Comparison of ENCODE assay signal across 26 cellular contexts in the genomic region with DNA sequence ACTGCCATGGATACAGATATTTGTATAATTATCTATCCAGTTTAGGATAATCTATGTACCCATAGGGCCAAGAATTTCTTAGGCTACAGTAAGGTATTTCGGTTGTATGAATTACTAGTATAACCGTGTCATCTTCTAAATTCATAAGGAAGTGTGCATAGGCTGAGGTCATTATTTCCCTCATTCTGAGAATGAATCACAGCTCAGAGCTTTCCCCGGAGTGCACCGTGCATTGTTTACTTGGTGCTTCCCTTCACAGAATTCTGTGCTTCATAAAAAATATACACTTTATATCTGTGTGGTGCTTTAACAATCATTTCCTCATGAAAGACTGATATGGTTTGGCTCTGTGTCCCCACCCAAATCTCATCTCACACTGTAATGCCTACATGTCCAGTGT.
"Had no signal": no experiment of that assay in that cellular context is flagged by ENCODE, and none has a peak within 500 bp of the region (broad histone marks: within the 10 kb centered on the region; RNA-seq: fewer than 3 reads in every experiment).

No MANE protein-coding gene starts in this region.

- H3K27me3 ChIP-seq: adrenal gland, SJCRH30 had no signal

- H3K4me3 Mint-ChIP-seq: activated CD8-positive, alpha-beta T cell treated with anti-CD3 and anti-CD28 coated beads for 36 hours; activated naive CD8-positive, alpha-beta T cell treated with anti-CD3 and anti-CD28 coated beads, Interleukin-2, amount 10 ng/mL, durations not matched to agents 7 days and 5 days; activated T-cell treated with anti-CD3 and anti-CD28 coated beads, Interleukin-2, amount 50 U/mL, for 72 hours had no signal

- H3K36me3 Mint-ChIP-seq: activated naive CD8-positive, alpha-beta T cell treated with anti-CD3 and anti-CD28 coated beads, Interleukin-2, amount 10 ng/mL, durations not matched to agents 7 days and 5 days had no signal

- H3K27ac Mint-ChIP-seq: activated CD8-positive, alpha-beta T cell treated with anti-CD3 and anti-CD28 coated beads for 36 hours; activated naive CD8-positive, alpha-beta T cell treated with anti-CD3 and anti-CD28 coated beads, Interleukin-2, amount 10 ng/mL, durations not matched to agents 7 days and 5 days; activated T-cell treated with anti-CD3 and anti-CD28 coated beads, Interleukin-2, amount 50 U/mL, for 72 hours; activated T-helper 2 cell treated with anti-CD3 and anti-CD28 coated beads, Interferon-gamma antibody, Interleukin-2, Interleukin-4, amounts not matched to agents 10 μg/mL and 5 μg/mL and 100 μg/mL, durations not matched to agents 14 hours and 24 hours and 36 hours had no signal

- H3K9me3 Mint-ChIP-seq: activated naive CD8-positive, alpha-beta T cell treated with anti-CD3 and anti-CD28 coated beads, Interleukin-2, amount 10 ng/mL, durations not matched to agents 7 days and 5 days had no signal

- H3K36me3 ChIP-seq: adrenal gland, SJCRH30 had no signal

- H3K4me1 Mint-ChIP-seq: activated naive CD8-positive, alpha-beta T cell treated with anti-CD3 and anti-CD28 coated beads, Interleukin-2, amount 10 ng/mL, durations not matched to agents 7 days and 5 days had no signal

- ATAC-seq: activated CD8-positive, alpha-beta T cell treated with anti-CD3 and anti-CD28 coated beads for 36 hours; activated T-cell treated with anti-CD3 and anti-CD28 coated beads, Interleukin-2, amount 50 U/mL, for 72 hours; Panc1 had no signal

- H3K4me3 ChIP-seq: adrenal gland, SJCRH30 had no signal

- H3K27me3 Mint-ChIP-seq: activated CD8-positive, alpha-beta T cell treated with anti-CD3 and anti-CD28 coated beads for 36 hours; activated naive CD8-positive, alpha-beta T cell treated with anti-CD3 and anti-CD28 coated beads, Interleukin-2, amount 10 ng/mL, durations not matched to agents 7 days and 5 days had no signal

- H3K27ac ChIP-seq: adrenal gland, RWPE1, SJCRH30, VCaP had no signal

- DNase-seq: activated CD4-positive, alpha-beta T cell treated with anti-CD3 and anti-CD28 coated beads, Interleukin-2, amount 50 U/mL, for 1 hour; activated CD4-positive, CD25-positive, alpha-beta regulatory T cell; activated CD8-positive, alpha-beta memory T cell treated with anti-CD3 and anti-CD28 coated beads, Interleukin-2, amount 50 U/mL, for 4 hours; activated CD8-positive, alpha-beta T cell treated with anti-CD3 and anti-CD28 coated beads for 36 hours; activated gamma-delta T cell treated with Interleukin-2 at 50 U/mL for 16 hours; activated naive CD4-positive, alpha-beta T cell treated with anti-CD3 and anti-CD28 coated beads, Interleukin-2, amount 50 U/mL, for 16 hours; activated naive CD8-positive, alpha-beta T cell treated with anti-CD3 and anti-CD28 coated beads, Interleukin-2, amount 10 ng/mL, durations not matched to agents 7 days and 5 days; activated T-cell treated with anti-CD3 and anti-CD28 coated beads, Interleukin-2, amount 50 U/mL, for 72 hours; adrenal gland; anterior cingulate cortex; Kasumi-1; KBM-7; NCI-H1105 treated with DMSO at 0.1 percent for 48 hours; NCI-H1436 treated with DMSO at 0.1 percent for 48 hours; NCI-H187; NCI-H2081; NCI-H510A treated with DMSO at 0.1 percent for 48 hours; NK-92 treated with Interleukin-12 subunit alpha and Interleukin-12 subunit beta, amount 100 ng/mL, for 24 hours; Right ventricle myocardium superior; SJCRH30; SK-N-SH; T-helper 1 cell had no signal

- H3K9me3 ChIP-seq: adrenal gland, SJCRH30, SK-N-SH had no signal

- H3K4me1 ChIP-seq: adrenal gland, SJCRH30 had no signal
